28 cellular contexts compared by ENCODE assay signal in the genomic region with DNA sequence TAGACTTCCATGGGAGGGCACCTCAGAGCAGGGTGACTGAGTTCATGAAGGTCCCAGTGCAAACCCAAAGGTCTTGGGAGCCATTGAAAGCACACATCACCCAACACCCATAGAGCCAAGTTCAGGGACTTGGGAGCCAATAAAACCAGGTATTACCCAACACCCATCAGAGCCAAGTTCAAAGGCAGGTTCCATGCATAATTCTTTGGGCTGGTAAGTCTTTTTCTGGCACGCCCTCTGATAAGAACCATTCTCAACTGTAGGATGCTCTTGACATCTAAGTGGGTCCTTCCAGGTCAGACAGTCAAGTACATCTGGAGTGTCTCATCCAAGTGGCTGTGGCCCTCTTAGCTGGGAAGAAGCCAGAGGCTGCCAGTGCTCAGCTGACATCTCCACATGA.
"Had no signal": no experiment of that assay in that cellular context is flagged by ENCODE, and none has a peak within 500 bp of the region (broad histone marks: within the 10 kb centered on the region; RNA-seq: fewer than 3 reads in every experiment).

No MANE protein-coding gene starts in this region.

- H3K4me3 ChIP-seq: heart right ventricle, ovary, sigmoid colon, stomach, thyroid gland had no signal

- H3K27ac Mint-ChIP-seq: activated CD4-positive, alpha-beta T cell treated with anti-CD3 and anti-CD28 coated beads for 36 hours; activated CD8-positive, alpha-beta memory T cell treated with anti-CD3 and anti-CD28 coated beads, Interleukin-2, amount 10 ng/mL, durations not matched to agents 7 days and 5 days; activated CD8-positive, alpha-beta T cell treated with anti-CD3 and anti-CD28 coated beads, Interleukin-2, amount 10 ng/mL, durations not matched to agents 7 days and 5 days; activated naive CD8-positive, alpha-beta T cell; activated T-helper 2 cell treated with anti-CD3 and anti-CD28 coated beads, Interferon-gamma antibody, Interleukin-2, Interleukin-4, amounts not matched to agents 10 μg/mL and 5 μg/mL and 100 μg/mL, durations not matched to agents 14 hours and 24 hours and 36 hours; dendritic cell treated with granulocyte-macrophage colony-stimulating factor and Interleukin-4, amounts not matched to agents 40 ng/mL and 50 ng/mL, for 4 days; endodermal cell; nephron; progenitor cell of endocrine pancreas; stimulated activated naive B cell treated with anti-CD40 and anti-IgM and Interleukin-4, amounts not matched to agents 10 μg/mL and 1 μg/mL and 100 μg/mL, for 72 hours; T-helper 2 cell treated with Interferon-gamma antibody and Interleukin-4, amounts not matched to agents 5 μg/mL and 100 μg/mL, for 36 hours had no signal

- H3K27ac ChIP-seq: heart right ventricle, ovary, sigmoid colon, stomach, thyroid gland had no signal

- H3K4me1 Mint-ChIP-seq: activated CD4-positive, alpha-beta T cell treated with anti-CD3 and anti-CD28 coated beads for 36 hours; activated CD8-positive, alpha-beta memory T cell treated with anti-CD3 and anti-CD28 coated beads, Interleukin-2, amount 10 ng/mL, durations not matched to agents 7 days and 5 days; central memory CD8-positive, alpha-beta T cell; stimulated activated naive B cell treated with anti-CD40 and anti-IgM and Interleukin-4, amounts not matched to agents 10 μg/mL and 1 μg/mL and 100 μg/mL, for 72 hours had no signal

- H3K4me1 ChIP-seq: sigmoid colon, thyroid gland had no signal

- H3K36me3 Mint-ChIP-seq: activated CD8-positive, alpha-beta memory T cell treated with anti-CD3 and anti-CD28 coated beads, Interleukin-2, amount 10 ng/mL, durations not matched to agents 7 days and 5 days; activated naive CD8-positive, alpha-beta T cell; stimulated activated naive B cell treated with anti-CD40 and anti-IgM and Interleukin-4, amounts not matched to agents 10 μg/mL and 1 μg/mL and 100 μg/mL, for 72 hours had no signal

- H3K9me3 ChIP-seq: heart right ventricle, ovary, sigmoid colon, stomach, thyroid gland had no signal

- H3K4me3 Mint-ChIP-seq: activated CD4-positive, alpha-beta T cell treated with anti-CD3 and anti-CD28 coated beads for 36 hours; activated CD8-positive, alpha-beta memory T cell treated with anti-CD3 and anti-CD28 coated beads, Interleukin-2, amount 10 ng/mL, durations not matched to agents 7 days and 5 days; activated CD8-positive, alpha-beta T cell treated with anti-CD3 and anti-CD28 coated beads, Interleukin-2, amount 10 ng/mL, durations not matched to agents 7 days and 5 days; activated naive CD8-positive, alpha-beta T cell; central memory CD8-positive, alpha-beta T cell; dendritic cell treated with granulocyte-macrophage colony-stimulating factor and Interleukin-4, amounts not matched to agents 40 ng/mL and 50 ng/mL, for 4 days; endodermal cell; nephron; stimulated activated naive B cell treated with anti-CD40 and anti-IgM and Interleukin-4, amounts not matched to agents 10 μg/mL and 1 μg/mL and 100 μg/mL, for 72 hours; T-helper 2 cell treated with Interferon-gamma antibody and Interleukin-4, amounts not matched to agents 5 μg/mL and 100 μg/mL, for 36 hours had no signal

- H3K36me3 ChIP-seq: ovary, sigmoid colon, stomach, thyroid gland had no signal

- DNase-seq: activated CD4-positive, alpha-beta T cell treated with anti-CD3 and anti-CD28 coated beads for 36 hours; activated CD4-positive, CD25-positive, alpha-beta regulatory T cell; activated CD8-positive, alpha-beta memory T cell treated with anti-CD3 and anti-CD28 coated beads, Interleukin-2, amount 10 ng/mL, durations not matched to agents 7 days and 5 days; activated CD8-positive, alpha-beta T cell treated with anti-CD3 and anti-CD28 coated beads, Interleukin-2, amount 10 ng/mL, durations not matched to agents 7 days and 5 days; activated naive CD4-positive, alpha-beta T cell treated with Interleukin-2 at 50 U/mL for 16 hours; activated T-cell treated with anti-CD3 and anti-CD28 coated beads, Interleukin-2, amount 50 U/mL, for 48 hours; anterior cingulate cortex; endodermal cell; foreskin fibroblast; heart right ventricle; kidney glomerular epithelial cell; left ventricle myocardium superior; ovary; sigmoid colon; stimulated activated CD4-positive, alpha-beta T cell treated with anti-CD3 and anti-CD28 coated beads, Interleukin-15, amount 100 ng/mL, for 24 hours; stimulated activated CD4-positive, alpha-beta T cell treated with anti-CD3 and anti-CD28 coated beads, Interleukin-2, amount 100 ng/mL, for 24 hours; stimulated activated naive B cell treated with anti-CD40 and anti-IgM and Interleukin-4, amounts not matched to agents 10 μg/mL and 1 μg/mL and 100 μg/mL, for 72 hours; stomach had no signal

- H3K27me3 ChIP-seq: heart right ventricle, ovary, thyroid gland had no signal

- H3K9me3 Mint-ChIP-seq: activated T-helper 2 cell treated with anti-CD3 and anti-CD28 coated beads, Interferon-gamma antibody, Interleukin-2, Interleukin-4, amounts not matched to agents 10 μg/mL and 5 μg/mL and 100 μg/mL, durations not matched to agents 14 hours and 24 hours and 36 hours; central memory CD8-positive, alpha-beta T cell; dendritic cell treated with granulocyte-macrophage colony-stimulating factor and Interleukin-4, amounts not matched to agents 40 ng/mL and 50 ng/mL, for 4 days; endodermal cell; nephron; stimulated activated naive B cell treated with anti-CD40 and anti-IgM and Interleukin-4, amounts not matched to agents 10 μg/mL and 1 μg/mL and 100 μg/mL, for 72 hours; T-helper 2 cell treated with Interferon-gamma antibody and Interleukin-4, amounts not matched to agents 5 μg/mL and 100 μg/mL, for 36 hours had no signal

- ATAC-seq: activated CD4-positive, alpha-beta T cell treated with anti-CD3 and anti-CD28 coated beads for 36 hours; activated CD8-positive, alpha-beta memory T cell treated with anti-CD3 and anti-CD28 coated beads, Interleukin-2, amount 10 ng/mL, durations not matched to agents 7 days and 5 days; activated CD8-positive, alpha-beta T cell treated with anti-CD3 and anti-CD28 coated beads, Interleukin-2, amount 10 ng/mL, durations not matched to agents 7 days and 5 days; esophagus mucosa; stimulated activated naive B cell treated with anti-CD40 and anti-IgM and Interleukin-4, amounts not matched to agents 10 μg/mL and 1 μg/mL and 100 μg/mL, for 72 hours had no signal

- FAIRE-seq: bronchial epithelial cell had no signal
